In genomic region chr20:10502098-10502526, GRCh38 we compare ENCODE assay signal across 1 cellular context.
TF ChIP-seq lines count a peak whose summit lies in the region.

No MANE protein-coding gene starts in this region.

TF ChIP-seq in H1, 55 proteins besides CTCF, POLR2A, EP300 and RAD21 (continued from another document):
- no peak for TF ChIP-seq NANOG (IDR thresholded peaks at IDR 0.05; ENCODE audit: insufficient read depth, low read depth, low read length, poor library complexity, severe bottlenecking)
- no peak for TF ChIP-seq TCF12 (IDR thresholded peaks at IDR 0.05; ENCODE audit: low read depth, low read length)
- no peak for TF ChIP-seq HDAC6 (IDR thresholded peaks at IDR 0.05; ENCODE audit: low read depth, low read length)
- TF ChIP-seq EGR1 (IDR thresholded peaks at IDR 0.05; ENCODE audit: borderline replicate concordance, low read depth, low read length), result no peak
- TF ChIP-seq JUN (IDR thresholded peaks at IDR 0.05; ENCODE audit: low read depth, low read length), result no peak
- TF ChIP-seq CHD7 (IDR thresholded peaks at IDR 0.05; ENCODE audit: insufficient replicate concordance, low read length), result no peak
- TF ChIP-seq BACH1 (IDR thresholded peaks at IDR 0.05; ENCODE audit: low read length), result no peak
- no peak for TF ChIP-seq KDM1A (IDR thresholded peaks at IDR 0.05; ENCODE audit: borderline replicate concordance, low read length)
